Comparison of ENCODE assay signal across 7 cellular contexts in the genomic region with DNA sequence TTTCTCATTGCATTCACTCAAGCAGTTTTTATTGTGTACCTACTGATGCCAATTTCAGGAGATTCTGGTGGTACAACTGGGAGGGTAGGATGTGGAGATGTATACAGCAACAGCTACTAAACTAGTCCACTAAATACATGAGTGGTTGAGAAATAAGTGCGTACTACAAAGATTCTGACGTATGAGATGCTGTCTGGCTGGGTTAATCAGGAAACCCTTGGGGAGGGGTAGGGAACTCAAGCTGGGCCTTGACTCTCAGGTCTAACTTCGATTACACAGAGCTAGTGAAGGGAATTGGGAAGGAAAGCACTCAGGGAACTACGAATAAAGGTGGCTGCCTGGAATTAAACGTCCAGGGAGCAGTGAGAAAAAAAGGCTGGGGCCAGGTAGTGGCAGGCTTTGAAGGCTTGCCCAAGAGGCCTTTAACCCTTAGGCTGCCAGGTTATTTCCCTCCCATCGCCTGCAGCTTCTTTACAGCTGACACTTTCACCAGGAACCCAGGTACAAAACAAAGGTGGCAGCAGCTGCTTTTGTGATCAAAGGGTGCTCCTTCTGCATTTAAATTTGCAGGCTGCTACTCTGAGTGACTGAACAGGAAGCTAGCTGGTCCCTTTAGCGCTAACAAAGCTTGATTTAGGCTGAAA. TPM values are rescaled to one million over a fixed set of nuclear protein-coding genes. Genes with fewer than 3 reads are reported as not detected.
A peak's percentile ranks its signal among the peaks of the same experiment; 100 is the strongest.
DNase-seq lines count a peak whose midpoint lies in the region; ATAC-seq, FAIRE-seq and TF ChIP-seq lines count a peak whose summit lies in the region.
"Had no signal": no experiment of that assay in that cellular context is flagged by ENCODE, and none has a peak within 500 bp of the region (broad histone marks: within the 10 kb centered on the region; RNA-seq: fewer than 3 reads in every experiment).

No MANE protein-coding gene starts in this region.

- in situ Hi-C loops in K562 (cut with MboI) = no loop called here

- TF ChIP-seq CTCF in K562 (IDR thresholded peaks at IDR 0.05 in 2 of 3, conservative IDR thresholded peaks at IDR 0.05 in 1 of 3; ENCODE audit: insufficient read depth in 2 of 3, low read depth in 1 of 3, low read length in 3 of 3) (no peak), neural cell (IDR thresholded peaks at IDR 0.05; ENCODE audit: poor library complexity, severe bottlenecking) (no peak)

- DNase-seq in Jurkat, Clone E6-1 (ENCODE audit: low read depth, low spot score) = peak; percentile 49
- DNase-seq in K562 (ENCODE audit: extremely low read depth in 1 of 4, low spot score in 3 of 4) (no peak), NCI-H187 treated with DMSO at 0.1 percent for 48 hours (lab: John Stamatoyannopoulos, UW) (no peak)
- DNase-seq: activated CD4-positive, alpha-beta T cell treated with anti-CD3 and anti-CD28 coated beads, Interleukin-2, amount 50 U/mL, for 48 hours had no signal

- CTCF ChIA-PET in K562 (lab: Yijun Ruan, JAX; ENCODE audit: low intra/inter-chr PET ratio) = no interaction called here

- no peak overlapping the region for H3K4me3 ChIP-seq in Jurkat, Clone E6-1 (ENCODE audit: low read length)
- H3K4me3 ChIP-seq in K562 = no peak overlapping the region
- H3K4me3 ChIP-seq in neural cell (ENCODE audit: low read length) = peak overlapping the region; percentile 51

- 59% methylated on average over 7 of the region's 7 CpGs for WGBS in K562 (ENCODE audit: insufficient coverage, low coverage, missing lambda C conversion rate)

- FAIRE-seq in K562 (lab: Jason Lieb, UNC) = peak; percentile 64

- H3K9ac ChIP-seq in K562 (ENCODE audit: insufficient read depth in 1 of 2, low read depth in 2 of 2, low read length in 2 of 2) (peak overlapping the region in 1 of 2 experiments; percentile 71; a peak in 2 of 4 replicates), neural cell (ENCODE audit: low read length) (no peak overlapping the region)

- no peak for ATAC-seq in K562
- no peak for ATAC-seq in GM21825 (IDR thresholded peaks at IDR 0.05; ENCODE audit: unreplicated experiment)
- no peak for ATAC-seq in HG03139 (IDR thresholded peaks at IDR 0.05; ENCODE audit: unreplicated experiment)

- no peaks in the 10 kb centered on the region for H3K9me2 ChIP-seq in neural cell (ENCODE audit: insufficient read depth, low read length)

- no peaks in the 10 kb centered on the region for H3K9me3 ChIP-seq in K562 (replicated peaks; ENCODE audit: control insufficient read depth, insufficient read depth, low read depth, low read length)
- H3K9me3 ChIP-seq in neural cell (ENCODE audit: low read length) = no peaks in the 10 kb centered on the region

- no peak for TF ChIP-seq EP300 in K562 (IDR thresholded peaks at IDR 0.05; ENCODE audit: low read length)
- TF ChIP-seq EP300 in neural cell (conservative IDR thresholded peaks at IDR 0.05; ENCODE audit: poor library complexity, severe bottlenecking) = no peak

- TSS peak; percentile 8 for BruUV-seq in K562 (replicated peaks; lab: Mats Ljungman, UMichigan)

- H4K20me1 ChIP-seq in K562 (replicated peaks; ENCODE audit: control insufficient read depth, insufficient read depth, low read length) (peaks cover 20% of the 10 kb centered on the region; the same call in 1 of the 2 replicates), neural cell (ENCODE audit: insufficient read depth) (no peaks in the 10 kb centered on the region)

- H3F3A ChIP-seq in neural cell (ENCODE audit: insufficient read depth, low read length, poor library complexity, severe bottlenecking) = peaks cover 5% of the 10 kb centered on the region

- peaks cover 5 to 30% of the 10 kb centered on the region in 2 experiments; a peak in 4 of 5 replicates for H3K4me1 ChIP-seq in K562 (replicated peaks in 1 of 2; ENCODE audit: control insufficient read depth in 2 of 2, insufficient read depth in 2 of 2, low read length in 2 of 2)

- TF ChIP-seq RAD21 in K562 (CRISPR knock-in tag; conservative IDR thresholded peaks at IDR 0.05 in 1 of 2, IDR thresholded peaks at IDR 0.05 in 1 of 2) (no peak), neural cell (conservative IDR thresholded peaks at IDR 0.05) (no peak)

- H3K27ac ChIP-seq in K562 (ENCODE audit: extremely low read depth, low read depth, low read length) = no peak overlapping the region
- H3K27ac ChIP-seq in neural cell (ENCODE audit: low read length) = no peak overlapping the region

- H3K79me2 ChIP-seq in K562 (ENCODE audit: control insufficient read depth, insufficient read depth, low read length) (peaks cover 79% of the 10 kb centered on the region), neural cell (replicated peaks; ENCODE audit: insufficient read depth, low read length) (peaks cover 50% of the 10 kb centered on the region)

- TF ChIP-seq POLR2A in K562 (conservative IDR thresholded peaks at IDR 0.05) = no peak

- POLR2A ChIA-PET in K562 (lab: Yijun Ruan, JAX) = interaction anchor here (0.9 kb wide), 1 partner anchor 11 kb away, joined by 3 read pairs; no protein-coding TSS in a partner anchor

- H3K9me1 ChIP-seq in K562 (ENCODE audit: control insufficient read depth, insufficient read depth, low read length) = no peaks in the 10 kb centered on the region

- H3K27me3 ChIP-seq in K562 (ENCODE audit: control insufficient read depth in 2 of 2, insufficient read depth in 2 of 2, low read length in 2 of 2) (peaks cover 4 to 10% of the 10 kb centered on the region in 2 experiments; a peak in 3 of 5 replicates), neural cell (ENCODE audit: insufficient read depth, low read depth, low read length) (peaks cover 13% of the 10 kb centered on the region)

- H2AFZ ChIP-seq in K562 (ENCODE audit: low read depth, low read length) (no peak overlapping the region), neural cell (ENCODE audit: low read depth, low read length) (no peak overlapping the region)

- H3K4me2 ChIP-seq in K562 (ENCODE audit: insufficient read depth, low read length) = peak overlapping the region; percentile 18; the same call in 1 of the 2 replicates
- no peak overlapping the region for H3K4me2 ChIP-seq in neural cell (ENCODE audit: low read length)

- peaks cover 32% of the 10 kb centered on the region; the same call in 2 of the 3 replicates for H3K36me3 ChIP-seq in K562 (ENCODE audit: control insufficient read depth, insufficient read depth, low read length)
- H3K36me3 ChIP-seq in neural cell (ENCODE audit: insufficient read depth, low read length) = no peaks in the 10 kb centered on the region

- intact Hi-C loops in K562 (cut with micrococcal nuclease) = no loop called here

RNA-seq across cellular contexts. Expression of a gene that starts 3.2 kb away (rescaled TPM):
- polyA plus RNA-seq in Jurkat, Clone E6-1 (2012; ENCODE audit: insufficient read depth, insufficient read length) = 82.2 TPM
- 168 and 315 TPM in 2 replicates for total RNA-seq in K562 (2011; cell fraction: chromatin; rRNA removed; ENCODE audit: low replicate concordance)
- total RNA-seq in K562 (2011; cell fraction: nucleolus; rRNA removed) = 168 and 191 TPM in 2 replicates
- total RNA-seq in K562 (2011; cell fraction: nucleoplasm; rRNA removed) = 147 and 149 TPM in 2 replicates
- 68.9 and 74.1 TPM in 2 replicates for total RNA-seq in K562 (2014; rRNA removed)
- 51.3 and 60.4 TPM in 2 replicates for total RNA-seq in K562 (2014; rRNA removed; fragmentation: Illumina TruSeq; extraction: Trizol)
- total RNA-seq in K562 (2015; rRNA removed; fragmentation: Illumina TruSeq; extraction: Trizol) = 52.8 and 56.3 TPM in 2 replicates
- total RNA-seq in K562 (2021) = 70.6 and 75.6 TPM in 2 replicates
- polyA plus RNA-seq in K562 (2011; rRNA removed) = 110 and 113 TPM in 2 replicates
- polyA plus RNA-seq in K562 (2011; cell fraction: cytosol; rRNA removed) = 113 and 145 TPM in 2 replicates
- polyA plus RNA-seq in K562 (2011; cell fraction: nucleus; rRNA removed) = 256 and 261 TPM in 2 replicates
- 42.5 and 45.3 TPM in 2 replicates for polyA plus RNA-seq in K562 (2012)
- polyA plus RNA-seq in K562 (2014; fragmentation: Illumina TruSeq; extraction: Trizol) = 61.1 and 62.1 TPM in 2 replicates
- polyA plus RNA-seq in K562 (2014; fragmentation: Nextera tagmentation; extraction: Ambion mirVana) = 10 to 100 TPM; 40.1 to 62.9 TPM
- 71.7 and 74.6 TPM in 2 replicates for polyA plus RNA-seq in K562 (2014; rRNA removed)
- polyA minus RNA-seq in K562 (2011; rRNA and poly(A)+ RNA removed) = 119 and 129 TPM in 2 replicates
- 48.5 and 68.5 TPM in 2 replicates for polyA minus RNA-seq in K562 (2011; cell fraction: cytosol; rRNA and poly(A)+ RNA removed)
- 67.3 and 95.6 TPM in 2 replicates for polyA minus RNA-seq in K562 (2011; cell fraction: nucleus; rRNA and poly(A)+ RNA removed)
- polyA plus RNA-seq in neural cell = 49.8 and 54.1 TPM in 2 replicates
- polyA minus RNA-seq in neural cell = 57.4 and 61.4 TPM in 2 replicates

RNA-seq across cellular contexts. Expression of a gene that starts 3.7 kb away (rescaled TPM):
- polyA plus RNA-seq in Jurkat, Clone E6-1 (2012; ENCODE audit: insufficient read depth, insufficient read length) = 5.1 TPM
- total RNA-seq in K562 (2011; cell fraction: chromatin; rRNA removed; ENCODE audit: low replicate concordance) = 0.56 TPM in 1 of 2 replicates, not detected in the other
- total RNA-seq in K562 (2011; cell fraction: nucleolus; rRNA removed) = 0.67 and 0.79 TPM in 2 replicates
- 0.46 and 0.51 TPM in 2 replicates for total RNA-seq in K562 (2011; cell fraction: nucleoplasm; rRNA removed)
- total RNA-seq in K562 (2014; rRNA removed) (1.1 and 2.2 TPM in 2 replicates), K562 (2014; rRNA removed; fragmentation: Illumina TruSeq; extraction: Trizol) (0.11 and 0.13 TPM in 2 replicates), K562 (2015; rRNA removed; fragmentation: Illumina TruSeq; extraction: Trizol) (0.75 and 1.0 TPM in 2 replicates), K562 (2021) (1.3 and 2.2 TPM in 2 replicates)
- polyA plus RNA-seq in K562 (2011; rRNA removed) (0.61 and 1.0 TPM in 2 replicates), K562 (2014; fragmentation: Illumina TruSeq; extraction: Trizol) (0.52 and 0.91 TPM in 2 replicates), K562 (2014; fragmentation: Nextera tagmentation; extraction: Ambion mirVana) (under 1 TPM in 1 of 2 experiments, not detected in 1; 0.08 TPM), K562 (2014; rRNA removed) (0.92 and 1.6 TPM in 2 replicates), neural cell (2.8 and 3.3 TPM in 2 replicates)
- 1.5 and 3.4 TPM in 2 replicates for polyA plus RNA-seq in K562 (2011; cell fraction: cytosol; rRNA removed)
- polyA plus RNA-seq in K562 (2011; cell fraction: nucleus; rRNA removed) = 0.81 and 1.5 TPM in 2 replicates
- polyA plus RNA-seq in K562 (2012) = 1.6 and 2.6 TPM in 2 replicates
- 0.30 and 0.49 TPM in 2 replicates for polyA minus RNA-seq in K562 (2011; rRNA and poly(A)+ RNA removed)
- polyA minus RNA-seq in K562 (2011; cell fraction: cytosol; rRNA and poly(A)+ RNA removed) = 0.73 and 1.1 TPM in 2 replicates
- 0.27 and 0.44 TPM in 2 replicates for polyA minus RNA-seq in K562 (2011; cell fraction: nucleus; rRNA and poly(A)+ RNA removed)
- polyA minus RNA-seq in neural cell = 1.5 and 2.2 TPM in 2 replicates

RNA-seq across cellular contexts. Expression of a gene that starts 49.0 kb away (rescaled TPM):
- polyA plus RNA-seq in Jurkat, Clone E6-1 (2012; ENCODE audit: insufficient read depth, insufficient read length) = 47.1 TPM
- 44.6 and 82.7 TPM in 2 replicates for total RNA-seq in K562 (2011; cell fraction: chromatin; rRNA removed; ENCODE audit: low replicate concordance)
- 61.3 and 65.7 TPM in 2 replicates for total RNA-seq in K562 (2011; cell fraction: nucleolus; rRNA removed)
- 79.0 and 86.9 TPM in 2 replicates for total RNA-seq in K562 (2011; cell fraction: nucleoplasm; rRNA removed)
- total RNA-seq in K562 (2014; rRNA removed) = 13.1 and 19.5 TPM in 2 replicates
- total RNA-seq in K562 (2014; rRNA removed; fragmentation: Illumina TruSeq; extraction: Trizol) = 21.1 and 21.7 TPM in 2 replicates
- total RNA-seq in K562 (2015; rRNA removed; fragmentation: Illumina TruSeq; extraction: Trizol) = 22.4 and 22.9 TPM in 2 replicates
- total RNA-seq in K562 (2021) = 21.3 and 21.4 TPM in 2 replicates
- 29.4 and 30.9 TPM in 2 replicates for polyA plus RNA-seq in K562 (2011; rRNA removed)
- 47.2 and 64.5 TPM in 2 replicates for polyA plus RNA-seq in K562 (2011; cell fraction: cytosol; rRNA removed)
- 58.5 and 58.8 TPM in 2 replicates for polyA plus RNA-seq in K562 (2011; cell fraction: nucleus; rRNA removed)
- 14.2 and 15.7 TPM in 2 replicates for polyA plus RNA-seq in K562 (2012)
- 31.7 and 33.8 TPM in 2 replicates for polyA plus RNA-seq in K562 (2014; fragmentation: Illumina TruSeq; extraction: Trizol)
- polyA plus RNA-seq in K562 (2014; fragmentation: Nextera tagmentation; extraction: Ambion mirVana) = 10 to 100 TPM; 12.5 to 14.2 TPM
- polyA plus RNA-seq in K562 (2014; rRNA removed) = 18.6 and 22.9 TPM in 2 replicates
- 39.0 and 49.8 TPM in 2 replicates for polyA minus RNA-seq in K562 (2011; rRNA and poly(A)+ RNA removed)
- 14.3 and 20.3 TPM in 2 replicates for polyA minus RNA-seq in K562 (2011; cell fraction: cytosol; rRNA and poly(A)+ RNA removed)
- polyA minus RNA-seq in K562 (2011; cell fraction: nucleus; rRNA and poly(A)+ RNA removed) = 17.0 and 26.9 TPM in 2 replicates
- 31.0 and 34.3 TPM in 2 replicates for polyA plus RNA-seq in neural cell
- 32.3 and 35.5 TPM in 2 replicates for polyA minus RNA-seq in neural cell

RNA-seq across cellular contexts. Expression of a gene that starts 49.2 kb away (rescaled TPM):
- polyA plus RNA-seq in Jurkat, Clone E6-1 (2012; ENCODE audit: insufficient read depth, insufficient read length) = 118 TPM
- 20.2 and 33.3 TPM in 2 replicates for total RNA-seq in K562 (2011; cell fraction: chromatin; rRNA removed; ENCODE audit: low replicate concordance)
- total RNA-seq in K562 (2011; cell fraction: nucleolus; rRNA removed) = 15.0 and 19.0 TPM in 2 replicates
- 29.5 and 49.3 TPM in 2 replicates for total RNA-seq in K562 (2011; cell fraction: nucleoplasm; rRNA removed)
- total RNA-seq in K562 (2014; rRNA removed) (46.8 and 47.2 TPM in 2 replicates), K562 (2014; rRNA removed; fragmentation: Illumina TruSeq; extraction: Trizol) (52.1 and 53.4 TPM in 2 replicates), K562 (2015; rRNA removed; fragmentation: Illumina TruSeq; extraction: Trizol) (51.0 and 52.2 TPM in 2 replicates), K562 (2021) (44.3 and 44.9 TPM in 2 replicates)
- polyA plus RNA-seq in K562 (2011; rRNA removed) (61.0 and 69.7 TPM in 2 replicates), K562 (2014; fragmentation: Illumina TruSeq; extraction: Trizol) (68.3 and 82.3 TPM in 2 replicates), K562 (2014; fragmentation: Nextera tagmentation; extraction: Ambion mirVana) (100 to 1,000 TPM; 112 to 117 TPM), K562 (2014; rRNA removed) (65.1 and 67.0 TPM in 2 replicates), neural cell (33.5 and 44.6 TPM in 2 replicates)
- polyA plus RNA-seq in K562 (2011; cell fraction: cytosol; rRNA removed) = 62.6 and 63.5 TPM in 2 replicates
- polyA plus RNA-seq in K562 (2011; cell fraction: nucleus; rRNA removed) = 27.5 and 30.1 TPM in 2 replicates
- 55.4 and 63.8 TPM in 2 replicates for polyA plus RNA-seq in K562 (2012)
- 30.4 and 33.7 TPM in 2 replicates for polyA minus RNA-seq in K562 (2011; rRNA and poly(A)+ RNA removed)
- 11.4 and 14.8 TPM in 2 replicates for polyA minus RNA-seq in K562 (2011; cell fraction: cytosol; rRNA and poly(A)+ RNA removed)
- polyA minus RNA-seq in K562 (2011; cell fraction: nucleus; rRNA and poly(A)+ RNA removed) = 8.6 and 13.6 TPM in 2 replicates
- polyA minus RNA-seq in neural cell = 25.1 and 27.8 TPM in 2 replicates
